In the genomic region with DNA sequence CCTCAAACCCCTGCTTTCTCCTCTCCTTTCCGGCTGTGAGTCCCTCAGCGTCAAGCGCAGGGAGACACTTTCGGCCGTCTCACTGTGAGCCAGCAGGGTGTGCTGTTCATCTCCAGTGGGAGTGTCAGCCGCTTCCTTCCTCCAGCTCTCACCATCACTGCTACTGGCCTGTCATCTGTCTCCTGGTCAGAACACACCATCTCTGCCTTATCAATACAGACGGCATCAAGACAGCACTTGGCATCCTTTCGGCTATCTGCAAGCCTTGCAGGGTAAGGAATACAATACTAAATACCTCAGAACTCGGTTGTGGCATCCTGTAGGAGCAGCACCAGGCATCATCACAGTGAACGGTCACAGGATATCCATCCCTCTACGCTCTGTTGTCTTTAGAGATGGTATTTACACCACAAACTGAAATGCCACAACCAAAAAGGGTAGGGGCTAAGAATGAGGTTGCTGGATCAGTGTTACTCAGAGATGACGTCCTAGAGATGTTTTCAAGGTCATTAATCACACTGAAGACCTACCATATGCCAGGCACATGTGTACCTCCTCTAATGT, we compare ENCODE assay signal across 8 cellular contexts. TPM values are rescaled to one million over a fixed set of nuclear protein-coding genes. Genes with fewer than 3 reads are reported as not detected.
DNase-seq lines count a peak whose midpoint lies in the region; ATAC-seq, FAIRE-seq and TF ChIP-seq lines count a peak whose summit lies in the region.

No MANE protein-coding gene starts in this region.

- no peak overlapping the region for H3K27ac ChIP-seq in pancreas

- no peak for FAIRE-seq in pancreas (lab: Jason Lieb, UNC)

- no peak overlapping the region for H3K4me3 ChIP-seq in GM12875 (ENCODE audit: low read depth, low read length)
- no peak overlapping the region for H3K4me3 ChIP-seq in fibroblast of mammary gland (ENCODE audit: control insufficient read depth, low read depth, low read length)
- no peak overlapping the region for H3K4me3 ChIP-seq in pancreas

- intact Hi-C loops in pancreas (cut with DNase I), result no loop called here

- no peaks in the 10 kb centered on the region for H3K27me3 ChIP-seq in pancreas

- 0 out of 2 replicates have a peak, but pooled peaks have one; percentile 28 for TF ChIP-seq CTCF in GM12875 (IDR thresholded peaks at IDR 0.05; ENCODE audit: borderline replicate concordance, insufficient read depth, low read depth, low read length)
- TF ChIP-seq CTCF in fibroblast of mammary gland (conservative IDR thresholded peaks at IDR 0.05; ENCODE audit: control insufficient read depth, insufficient read depth, low read depth, low read length), result peak; percentile 84
- TF ChIP-seq CTCF in pancreas (IDR thresholded peaks at IDR 0.05), result peak in 2 of 4 donors; percentile 6 to 10

- DNase-seq in AG08395 (ENCODE audit: low spot score) (peak; percentile 84), SK-N-DZ (ENCODE audit: low spot score) (peak; percentile 29), fibroblast of mammary gland (ENCODE audit: low read depth) (peak; percentile 92), pancreas (no peak), mesenteric fat pad (ENCODE audit: low spot score) (no peak), hepatic stellate cell (ENCODE audit: low spot score) (no peak), SW480 (ENCODE audit: low spot score) (no peak)

- WGBS in pancreas, 2 donors, result 73 to 79% methylated on average over 12 of the region's 12 CpGs

- H3K9me3 ChIP-seq in pancreas, result no peaks in the 10 kb centered on the region

- peaks cover 0 to 8% (median 0%) of the 10 kb centered on the region in 3 donors for H3K36me3 ChIP-seq in pancreas

- H3K4me1 ChIP-seq in pancreas, result no peaks in the 10 kb centered on the region

- ATAC-seq in pancreas, result peak in 3 of 4 donors; percentile 47 to 65 (median 57)

RNA-seq across cellular contexts. Expression of a gene that starts 20.7 kb away (rescaled TPM):
- 14.8 and 16.7 TPM in 2 replicates for polyA plus RNA-seq in SK-N-DZ (2014; cell fraction: cytosol; rRNA removed)
- polyA plus RNA-seq in SK-N-DZ (2014; cell fraction: nucleus; rRNA removed), result 14.9 and 19.3 TPM in 2 replicates
- total RNA-seq in pancreas (10 to 100 TPM; 31.7 to 43.5 (median 38.8) TPM), mesenteric fat pad (17.9 TPM)
- polyA plus RNA-seq in pancreas, result 10 to 100 TPM; 14.9 to 18.4 TPM

RNA-seq across cellular contexts. Expression of a gene that starts 34.2 kb away (rescaled TPM):
- polyA plus RNA-seq in SK-N-DZ (2014; cell fraction: cytosol; rRNA removed), result 80.2 and 95.2 TPM in 2 replicates
- polyA plus RNA-seq in SK-N-DZ (2014; cell fraction: nucleus; rRNA removed), result 156 and 318 TPM in 2 replicates
- total RNA-seq in pancreas (10 to 100 TPM; 53.0 to 83.0 (median 68.1) TPM), mesenteric fat pad (162 TPM)
- polyA plus RNA-seq in pancreas, result 10 to 100 TPM; 44.4 to 57.7 TPM

Comparison
In these comparisons a context has a peak if more than half of its experiments do, and no peak if none do; other contexts are left out.
1. DNase-seq: peak in AG08395 (single experiment), SK-N-DZ (single experiment) and fibroblast of mammary gland (single experiment); none in pancreas (0 of 6), mesenteric fat pad (single experiment), hepatic stellate cell (single experiment) and SW480 (single experiment).